ENCODE assay signal across 16 cellular contexts in the genomic region with DNA sequence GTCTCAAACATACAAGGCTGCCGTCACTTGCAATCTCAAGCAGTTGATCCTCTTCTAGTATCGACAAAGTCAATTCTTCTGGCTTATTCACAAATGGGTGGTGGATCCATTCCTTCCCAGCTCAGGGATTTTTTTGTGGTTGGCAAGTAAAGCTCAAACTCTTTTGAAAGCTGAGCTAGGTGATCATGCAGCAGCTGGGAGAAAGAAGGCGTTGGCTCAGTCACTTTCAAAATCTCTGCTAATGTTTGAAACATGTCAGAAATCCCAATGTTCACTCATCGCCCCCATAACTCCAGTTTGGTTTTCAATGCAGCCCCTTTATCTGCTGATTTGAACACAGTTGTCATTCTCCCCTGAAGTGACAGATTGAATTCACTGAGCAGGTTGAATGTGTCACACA. TPM values are rescaled to one million over a fixed set of nuclear protein-coding genes. Genes with fewer than 3 reads are reported as not detected.
DNase-seq lines count a peak whose midpoint lies in the region; ATAC-seq and TF ChIP-seq lines count a peak whose summit lies in the region.
"Had no signal": no experiment of that assay in that cellular context is flagged by ENCODE, and none has a peak within 500 bp of the region (broad histone marks: within the 10 kb centered on the region; RNA-seq: fewer than 3 reads in every experiment).

No MANE protein-coding gene starts in this region.

- DNase-seq in CD4-positive, alpha-beta T cell, result no peak
- DNase-seq in GM12865 (ENCODE audit: low read depth), result no peak
- no peak for DNase-seq in PC-9
- no peak for DNase-seq in progenitor cell of endocrine pancreas (ENCODE audit: low spot score, unreplicated experiment)
- DNase-seq in HAP-1 (ENCODE audit: low spot score in 2 of 2), result no peak
- DNase-seq in T-helper 1 cell, result no peak
- DNase-seq: 8988T; CD8-positive, alpha-beta T cell; DMS 273 treated with DMSO at 0.1 percent for 48 hours; DMS53; DND-41; HCEC 1CT had no signal

- H4K20me1 ChIP-seq in PC-9 (ENCODE audit: insufficient read depth), result no peaks in the 10 kb centered on the region

- H3K4me2 ChIP-seq in PC-9, result peak overlapping the region; percentile 45; the same call in 1 of the 2 replicates
- H3K4me2 ChIP-seq: BLaER1 had no signal

- H3K36me3 Mint-ChIP-seq in CD4-positive, alpha-beta T cell (ENCODE audit: low read depth), result peaks cover 21% of the 10 kb centered on the region
- H3K36me3 Mint-ChIP-seq in progenitor cell of endocrine pancreas (ENCODE audit: insufficient read depth), result no peaks in the 10 kb centered on the region
- H3K36me3 Mint-ChIP-seq: CD14-positive monocyte had no signal

- H3K4me3 ChIP-seq in GM12865 (ENCODE audit: low read depth, low read length) (0 out of 2 replicates have a peak overlapping the region, but pooled peaks have one; percentile 8), PC-9 (no peak overlapping the region), HAP-1 (no peak overlapping the region)
- H3K4me3 ChIP-seq: BLaER1 had no signal

- intact Hi-C loops in CD4-positive, alpha-beta T cell (cut with DNase I, micrococcal nuclease), result loop anchor here in 1 of 2 experiments (5.0 to 10.0 kb wide), 4 partner anchors 129 to 817 kb away; partner anchors contain the start of genes CDC23, CDC25C, FAM53C and HSPA9
- intact Hi-C loops in PC-9 (cut with micrococcal nuclease; ENCODE audit: unreplicated experiment), result loop anchor here (10.0 kb wide), 1 partner anchor 307 kb away; no protein-coding TSS in a partner anchor

- no peak overlapping the region for H3K27ac ChIP-seq in CD4-positive, alpha-beta T cell (ENCODE audit: low read depth, low read length)
- H3K27ac ChIP-seq in PC-9, result peak overlapping the region; percentile 8; the same call in 1 of the 2 replicates
- H3K27ac ChIP-seq: BLaER1, HL-60 had no signal

- ATAC-seq in CD4-positive, alpha-beta T cell (ENCODE audit: poor library complexity), result no peak
- ATAC-seq in HG03135 (IDR thresholded peaks at IDR 0.05; ENCODE audit: unreplicated experiment), result no peak
- ATAC-seq: CD8-positive, alpha-beta T cell had no signal

- no TSS peak for BruUV-seq in PC-9 (replicated peaks; lab: Mats Ljungman, UMichigan)

- H3K27ac Mint-ChIP-seq in CD4-positive, alpha-beta T cell, result peak overlapping the region; percentile 36
- H3K27ac Mint-ChIP-seq in progenitor cell of endocrine pancreas, result peak overlapping the region; percentile 34
- H3K27ac Mint-ChIP-seq: CD14-positive monocyte; CD8-positive, alpha-beta T cell had no signal

- H3K4me1 ChIP-seq in PC-9 (replicated peaks; ENCODE audit: insufficient read depth) (peaks cover 52% of the 10 kb centered on the region), HAP-1 (peaks cover 5% of the 10 kb centered on the region; the same call in 1 of the 2 replicates)

- POLR2A ChIA-PET in CD4-positive, alpha-beta T cell (lab: Charles Lee), result no interaction called here
- POLR2A ChIA-PET in PC-9 (lab: Charles Lee; ENCODE audit: unreplicated experiment), result no interaction called here

- CTCF ChIA-PET in CD4-positive, alpha-beta T cell (lab: Charles Lee), result no interaction called here
- CTCF ChIA-PET in PC-9 (lab: Charles Lee), result no interaction called here

- no peak overlapping the region for H2AFZ ChIP-seq in PC-9

- H3K9me2 ChIP-seq in PC-9 (ENCODE audit: insufficient read depth), result no peaks in the 10 kb centered on the region

- no peaks in the 10 kb centered on the region for H3K36me3 ChIP-seq in PC-9 (ENCODE audit: low read depth)
- peaks cover 6% of the 10 kb centered on the region; the same call in 1 of the 2 replicates for H3K36me3 ChIP-seq in HAP-1 (replicated peaks)
- H3K36me3 ChIP-seq: BLaER1 had no signal

- peaks cover 6% of the 10 kb centered on the region for H3K4me1 Mint-ChIP-seq in CD4-positive, alpha-beta T cell (ENCODE audit: low read depth)
- H3K4me1 Mint-ChIP-seq in progenitor cell of endocrine pancreas (ENCODE audit: low read depth), result peaks cover 18% of the 10 kb centered on the region

- H3K4me3 Mint-ChIP-seq in CD4-positive, alpha-beta T cell, result no peak overlapping the region
- no peak overlapping the region for H3K4me3 Mint-ChIP-seq in progenitor cell of endocrine pancreas (ENCODE audit: low read depth)
- H3K4me3 Mint-ChIP-seq: CD14-positive monocyte; CD8-positive, alpha-beta T cell had no signal

- H3K9me3 ChIP-seq in CD4-positive, alpha-beta T cell (ENCODE audit: control insufficient read depth, low read length), result no peaks in the 10 kb centered on the region
- H3K9me3 ChIP-seq in PC-9 (ENCODE audit: insufficient read depth, low read depth) (no peaks in the 10 kb centered on the region), HAP-1 (0 out of 2 replicates have a peak, but pooled peaks cover 7% of the 10 kb centered on the region)
- H3K9me3 ChIP-seq: BLaER1 had no signal

- H3F3A ChIP-seq in PC-9 (ENCODE audit: insufficient read depth, low read depth), result peaks cover 38% of the 10 kb centered on the region

- H3K27me3 ChIP-seq in CD4-positive, alpha-beta T cell (ENCODE audit: control insufficient read depth, insufficient read depth, low read length), result no peaks in the 10 kb centered on the region
- H3K27me3 ChIP-seq in PC-9 (ENCODE audit: insufficient read depth, low read depth) (no peaks in the 10 kb centered on the region), HAP-1 (ENCODE audit: low read depth) (no peaks in the 10 kb centered on the region)
- H3K27me3 ChIP-seq: BLaER1 had no signal

- no peaks in the 10 kb centered on the region for H3K27me3 Mint-ChIP-seq in CD4-positive, alpha-beta T cell
- H3K27me3 Mint-ChIP-seq in progenitor cell of endocrine pancreas, result no peaks in the 10 kb centered on the region

- TF ChIP-seq CTCF in CD4-positive, alpha-beta T cell (IDR thresholded peaks at IDR 0.05), result no peak
- TF ChIP-seq CTCF in GM12865 (IDR thresholded peaks at IDR 0.05; ENCODE audit: insufficient read depth, low read depth, low read length, missing control alignments), result no peak
- no peak for TF ChIP-seq CTCF in PC-9 (conservative IDR thresholded peaks at IDR 0.05)
- TF ChIP-seq CTCF in progenitor cell of endocrine pancreas (IDR thresholded peaks at IDR 0.05; ENCODE audit: unreplicated experiment), result no peak

- H3K9me3 Mint-ChIP-seq in CD4-positive, alpha-beta T cell, result no peaks in the 10 kb centered on the region
- no peaks in the 10 kb centered on the region for H3K9me3 Mint-ChIP-seq in progenitor cell of endocrine pancreas (ENCODE audit: low read depth)
- H3K9me3 Mint-ChIP-seq: CD8-positive, alpha-beta T cell had no signal

- peaks cover 10% of the 10 kb centered on the region for H3K79me2 ChIP-seq in PC-9 (ENCODE audit: low read depth)

- in situ Hi-C loops in HAP-1 (cut with MboI; ENCODE audit: low sequenced_read_pairs), result loop anchor here (25.0 kb wide), 1 partner anchor 379 kb away; the partner anchor contains the start of gene NME5

RNA-seq across cellular contexts. Expression of gene HNRNPA0, which starts 4.0 kb away (rescaled TPM):
- total RNA-seq in CD4-positive, alpha-beta T cell, result 10 to 100 TPM; 52.7 to 53.2 TPM
- total RNA-seq in PC-9 (2021) (27.8 and 32.2 TPM in 2 replicates), progenitor cell of endocrine pancreas (81.0 and 82.6 TPM in 2 replicates)

RNA-seq across cellular contexts. Expression of gene KLHL3, which starts 22.2 kb away (rescaled TPM):
- 10 to 100 TPM; 22.0 to 25.9 TPM for total RNA-seq in CD4-positive, alpha-beta T cell
- 13.6 and 15.2 TPM in 2 replicates for total RNA-seq in PC-9 (2021)
- 32.1 and 34.7 TPM in 2 replicates for total RNA-seq in progenitor cell of endocrine pancreas
